In genomic region chr11:72585762-72586590, GRCh38 we compare ENCODE assay signal across 8 cellular contexts.
DNase-seq lines count a peak whose midpoint lies in the region; ATAC-seq and TF ChIP-seq lines count a peak whose summit lies in the region.

No MANE protein-coding gene starts in this region.

- H3K27ac ChIP-seq in CD4-positive, alpha-beta memory T cell (ENCODE audit: low read depth, low read length) = no peak overlapping the region
- no peak overlapping the region for H3K27ac ChIP-seq in HEK293 (ENCODE audit: extremely low read depth, low read depth, low read length)

- no peaks in the 10 kb centered on the region for H3K9me3 ChIP-seq in CD4-positive, alpha-beta memory T cell (ENCODE audit: control insufficient read depth in 1 of 2, low read length in 2 of 2)
- H3K9me3 ChIP-seq in HEK293 (ENCODE audit: control insufficient read depth, insufficient read depth, low read depth, low read length) = no peaks in the 10 kb centered on the region

- CTCF ChIA-PET in CD4-positive, alpha-beta memory T cell (lab: Charles Lee; ENCODE audit: partially characterized antibody) = interaction anchor here (0.8 to 3.6 kb wide), 14 partner anchors 9 to 139 kb away, joined by 3 to 32 read pairs (median 6); no protein-coding TSS in a partner anchor
- CTCF ChIA-PET in HEK293 (lab: Yijun Ruan, JAX) = interaction anchor here (0.6 to 6.4 kb wide), 22 partner anchors 8 to 951 kb away, joined by 3 to 50 read pairs (median 5); no protein-coding TSS in a partner anchor

- H3K27me3 ChIP-seq in CD4-positive, alpha-beta memory T cell (ENCODE audit: insufficient read depth, low read length) = peaks cover 11% of the 10 kb centered on the region

- peaks cover 0 to 19% of the 10 kb centered on the region in 2 donors for H3K36me3 Mint-ChIP-seq in CD4-positive, alpha-beta memory T cell

- H3K4me3 Mint-ChIP-seq in CD4-positive, alpha-beta memory T cell = peak overlapping the region; percentile 79 to 97 (median 92)

- ATAC-seq in HG02840 (IDR thresholded peaks at IDR 0.05; ENCODE audit: low FRiP score, unreplicated experiment) = no peak

- H3K36me3 ChIP-seq in CD4-positive, alpha-beta memory T cell (ENCODE audit: insufficient read depth, low read length) = no peaks in the 10 kb centered on the region
- H3K36me3 ChIP-seq in HEK293 (ENCODE audit: control insufficient read depth in 2 of 2, insufficient read depth in 1 of 2, low read length in 2 of 2) = no peaks in the 10 kb centered on the region

- H3K4me1 ChIP-seq in CD4-positive, alpha-beta memory T cell (ENCODE audit: insufficient read depth, low read length) = peaks cover 34% of the 10 kb centered on the region
- H3K4me1 ChIP-seq in HEK293 (ENCODE audit: control insufficient read depth, insufficient read depth, low read length) = no peaks in the 10 kb centered on the region

- POLR2A ChIA-PET in CD4-positive, alpha-beta memory T cell (lab: Charles Lee; ENCODE audit: partially characterized antibody) = no interaction called here
- POLR2A ChIA-PET in HEK293 (lab: Yijun Ruan, JAX) = no interaction called here

- H3K9me3 Mint-ChIP-seq in CD4-positive, alpha-beta memory T cell = no peaks in the 10 kb centered on the region

- DNase-seq in CD4-positive, alpha-beta memory T cell = peak; percentile 66 to 77 (median 71)
- DNase-seq in NCI-H446 treated with DMSO at 0.1 percent for 48 hours (lab: John Stamatoyannopoulos, UW) = peak; percentile 47
- DNase-seq in activated CD4-positive, alpha-beta T cell treated with anti-CD3 and anti-CD28 coated beads, Interleukin-2, amount 50 U/mL, for 1 hour = peak; percentile 49
- peak; percentile 24 for DNase-seq in dedifferentiated amniotic fluid mesenchymal stem cell (ENCODE audit: extremely low spot score)
- DNase-seq in lung microvascular endothelial cell (ENCODE audit: low read depth in 2 of 2) = peak; percentile 65 to 79
- DNase-seq in stimulated activated CD8-positive, alpha-beta memory T cell treated with anti-CD3 and anti-CD28 coated beads, Interleukin-4, amount 100 ng/mL, for 24 hours (ENCODE audit: low read depth) = peak; percentile 55

- peak overlapping the region in 6 of 7 donors; percentile 33 to 97 (median 70) for H3K27ac Mint-ChIP-seq in CD4-positive, alpha-beta memory T cell

- peak overlapping the region; percentile 47 to 50 for H3K4me3 ChIP-seq in CD4-positive, alpha-beta memory T cell (ENCODE audit: low read length in 2 of 2)
- no peak overlapping the region for H3K4me3 ChIP-seq in HEK293 (ENCODE audit: low read depth, low read length)

- intact Hi-C loops in CD4-positive, alpha-beta memory T cell (cut with micrococcal nuclease) = loop anchor here (1.0 to 5.0 kb wide), 5 partner anchors 23 to 593 kb away; no protein-coding TSS in a partner anchor

- H3K27me3 Mint-ChIP-seq in CD4-positive, alpha-beta memory T cell = peaks cover 18 to 38% of the 10 kb centered on the region in 2 donors

- TF ChIP-seq CTCF in HEK293 (tag by site-specific recombination; IDR thresholded peaks at IDR 0.05) = peak; percentile 61

- peaks cover 14 to 53% (median 30%) of the 10 kb centered on the region in 4 donors for H3K4me1 Mint-ChIP-seq in CD4-positive, alpha-beta memory T cell

TF ChIP-seq in HEK293, 187 proteins besides CTCF, POLR2A, EP300 and RAD21:
- TF ChIP-seq ZNF600 (tag by site-specific recombination; IDR thresholded peaks at IDR 0.05) = peak; percentile 99
- TF ChIP-seq ZNF629 (tag by site-specific recombination; IDR thresholded peaks at IDR 0.05) = no peak
- no peak for TF ChIP-seq ZNF140 (tag by site-specific recombination; IDR thresholded peaks at IDR 0.05)
- TF ChIP-seq ZNF785 (tag by site-specific recombination; IDR thresholded peaks at IDR 0.05) = no peak
- TF ChIP-seq ZBTB6 (tag by site-specific recombination; IDR thresholded peaks at IDR 0.05) = peak; percentile 87
- TF ChIP-seq, protein P1, sequence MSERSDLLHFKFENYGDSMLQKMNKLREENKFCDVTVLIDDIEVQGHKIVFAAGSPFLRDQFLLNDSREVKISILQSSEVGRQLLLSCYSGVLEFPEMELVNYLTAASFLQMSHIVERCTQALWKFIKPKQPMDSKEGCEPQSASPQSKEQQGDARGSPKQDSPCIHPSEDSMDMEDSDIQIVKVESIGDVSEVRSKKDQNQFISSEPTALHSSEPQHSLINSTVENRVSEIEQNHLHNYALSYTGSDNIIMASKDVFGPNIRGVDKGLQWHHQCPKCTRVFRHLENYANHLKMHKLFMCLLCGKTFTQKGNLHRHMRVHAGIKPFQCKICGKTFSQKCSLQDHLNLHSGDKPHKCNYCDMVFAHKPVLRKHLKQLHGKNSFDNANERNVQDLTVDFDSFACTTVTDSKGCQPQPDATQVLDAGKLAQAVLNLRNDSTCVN (tag by site-specific recombination; optimal IDR thresholded peaks at IDR 0.05) = peak; percentile 19
- peak; percentile 68 for TF ChIP-seq ZNF654 (tag by site-specific recombination; IDR thresholded peaks at IDR 0.05; ENCODE audit: low read depth)
- TF ChIP-seq ZNF10 (tag by site-specific recombination; IDR thresholded peaks at IDR 0.05) = peak; percentile 92
- TF ChIP-seq ZNF114 (tag by site-specific recombination; IDR thresholded peaks at IDR 0.05) = no peak
- peak; percentile 89 for TF ChIP-seq ZSCAN30 (tag by site-specific recombination; IDR thresholded peaks at IDR 0.05)
- no peak for TF ChIP-seq KLF17 (tag by site-specific recombination; IDR thresholded peaks at IDR 0.05)
- TF ChIP-seq, protein P2, sequence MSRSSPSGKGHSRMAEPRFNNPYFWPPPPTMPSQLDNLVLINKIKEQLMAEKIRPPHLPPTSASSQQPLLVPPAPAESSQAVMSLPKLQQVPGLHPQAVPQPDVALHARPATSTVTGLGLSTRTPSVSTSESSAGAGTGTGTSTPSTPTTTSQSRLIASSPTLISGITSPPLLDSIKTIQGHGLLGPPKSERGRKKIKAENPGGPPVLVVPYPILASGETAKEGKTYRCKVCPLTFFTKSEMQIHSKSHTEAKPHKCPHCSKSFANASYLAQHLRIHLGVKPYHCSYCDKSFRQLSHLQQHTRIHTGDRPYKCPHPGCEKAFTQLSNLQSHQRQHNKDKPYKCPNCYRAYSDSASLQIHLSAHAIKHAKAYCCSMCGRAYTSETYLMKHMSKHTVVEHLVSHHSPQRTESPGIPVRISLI (tag by site-specific recombination; IDR thresholded peaks at IDR 0.05) = no peak
- no peak for TF ChIP-seq ZNF610 (tag by site-specific recombination; IDR thresholded peaks at IDR 0.05; ENCODE audit: borderline replicate concordance)
- no peak for TF ChIP-seq ZNF23 (tag by site-specific recombination; IDR thresholded peaks at IDR 0.05; ENCODE audit: borderline replicate concordance)
- no peak for TF ChIP-seq ZNF112 (tag by site-specific recombination; IDR thresholded peaks at IDR 0.05)
- no peak for TF ChIP-seq ZNF350 (tag by site-specific recombination; IDR thresholded peaks at IDR 0.05)
- TF ChIP-seq, protein P3, sequence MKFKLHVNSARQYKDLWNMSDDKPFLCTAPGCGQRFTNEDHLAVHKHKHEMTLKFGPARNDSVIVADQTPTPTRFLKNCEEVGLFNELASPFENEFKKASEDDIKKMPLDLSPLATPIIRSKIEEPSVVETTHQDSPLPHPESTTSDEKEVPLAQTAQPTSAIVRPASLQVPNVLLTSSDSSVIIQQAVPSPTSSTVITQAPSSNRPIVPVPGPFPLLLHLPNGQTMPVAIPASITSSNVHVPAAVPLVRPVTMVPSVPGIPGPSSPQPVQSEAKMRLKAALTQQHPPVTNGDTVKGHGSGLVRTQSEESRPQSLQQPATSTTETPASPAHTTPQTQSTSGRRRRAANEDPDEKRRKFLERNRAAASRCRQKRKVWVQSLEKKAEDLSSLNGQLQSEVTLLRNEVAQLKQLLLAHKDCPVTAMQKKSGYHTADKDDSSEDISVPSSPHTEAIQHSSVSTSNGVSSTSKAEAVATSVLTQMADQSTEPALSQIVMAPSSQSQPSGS (tag by site-specific recombination; IDR thresholded peaks at IDR 0.05; ENCODE audit: low read depth) = no peak
- no peak for TF ChIP-seq ZNF529 (tag by site-specific recombination; IDR thresholded peaks at IDR 0.05; ENCODE audit: insufficient replicate concordance)
- TF ChIP-seq ZBTB7A (tag by site-specific recombination; IDR thresholded peaks at IDR 0.05; ENCODE audit: low read depth) = no peak
- TF ChIP-seq ZNF416 (tag by site-specific recombination; IDR thresholded peaks at IDR 0.05) = no peak
